17 cellular contexts compared by ENCODE assay signal in the genomic region with DNA sequence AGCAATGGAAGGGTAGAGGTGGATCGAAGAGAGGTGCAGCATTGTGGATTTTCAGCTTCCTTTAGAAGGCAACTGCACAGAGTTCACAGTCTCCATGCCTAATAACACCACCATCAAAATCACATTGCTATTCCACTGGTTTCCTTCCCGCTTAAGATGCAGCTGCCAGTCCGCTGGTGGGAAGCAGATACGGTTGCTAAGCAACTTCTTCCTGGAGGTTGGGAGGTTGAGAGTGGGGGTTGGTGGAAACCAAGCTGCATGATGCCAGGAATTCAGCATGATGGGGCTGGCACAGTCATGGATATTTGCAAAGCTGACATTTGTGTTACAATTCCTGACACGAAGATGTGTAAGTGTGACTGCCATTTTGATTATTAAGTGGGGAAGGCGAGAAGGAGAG.
DNase-seq lines count a peak whose midpoint lies in the region; ATAC-seq and TF ChIP-seq lines count a peak whose summit lies in the region.
"Had no signal": no experiment of that assay in that cellular context is flagged by ENCODE, and none has a peak within 500 bp of the region (broad histone marks: within the 10 kb centered on the region; RNA-seq: fewer than 3 reads in every experiment).

No MANE protein-coding gene starts in this region.

- H3K4me1 ChIP-seq in iPS-20b (ENCODE audit: insufficient read depth, low read length), result peaks cover 8% of the 10 kb centered on the region

- H3K9ac ChIP-seq in iPS-20b (ENCODE audit: low read depth, low read length), result no peak overlapping the region

- in situ Hi-C loops in GM13977 (cut with MboI; ENCODE audit: low pct_unique_long_range_greater_than_20kb, low sequenced_read_pairs, unreplicated experiment), result no loop called here

- no peak for TF ChIP-seq CTCF in GM13977 (IDR thresholded peaks at IDR 0.05; ENCODE audit: extremely low read depth, insufficient read depth, missing control alignments)

- no peaks in the 10 kb centered on the region for H3K9me3 ChIP-seq in iPS-20b (ENCODE audit: insufficient read depth, low read depth, low read length)
- H3K9me3 ChIP-seq: heart left ventricle had no signal

- DNase-seq in DMS153 treated with DMSO at 0.1 percent for 48 hours (lab: John Stamatoyannopoulos, UW; ENCODE audit: unreplicated experiment) (peak; percentile 12), NCI-H1417 treated with DMSO at 0.1 percent for 48 hours (lab: John Stamatoyannopoulos, UW) (peak; percentile 4), astrocyte of the hippocampus (ENCODE audit: low read depth, low spot score) (peak; percentile 28), GM13977 (ENCODE audit: low spot score) (no peak), kidney glomerular epithelial cell (lab: John Stamatoyannopoulos, UW) (no peak)
- no peak for DNase-seq in activated CD8-positive, alpha-beta memory T cell treated with anti-CD3 and anti-CD28 coated beads, Interleukin-2, amount 50 U/mL, for 4 hours
- DNase-seq: activated CD4-positive, alpha-beta T cell treated with anti-CD3 and anti-CD28 coated beads, Interleukin-2, amount 50 U/mL, for 48 hours; activated T-cell treated with anti-CD3 and anti-CD28 coated beads, Interleukin-2, amount 50 U/mL, for 48 hours; AML-193; cerebellar nuclear complex; heart left ventricle; midbrain; NCI-H345; occipital lobe; stimulated activated CD4-positive, alpha-beta T cell treated with anti-CD3 and anti-CD28 coated beads, Interleukin-4, amount 100 ng/mL, for 24 hours had no signal

- ATAC-seq in HG03280 (IDR thresholded peaks at IDR 0.05; ENCODE audit: unreplicated experiment), result no peak

- peak overlapping the region; percentile 23; the same call in 1 of the 2 replicates for H3K4me3 ChIP-seq in iPS-20b (ENCODE audit: low read length)
- H3K4me3 ChIP-seq: heart left ventricle had no signal

- H3K27me3 ChIP-seq in iPS-20b (ENCODE audit: insufficient read depth, low read length), result no peaks in the 10 kb centered on the region
- H3K27me3 ChIP-seq: heart left ventricle had no signal

- peak overlapping the region; percentile 8 for H3K27ac ChIP-seq in iPS-20b (ENCODE audit: low read length)
- H3K27ac ChIP-seq: heart left ventricle had no signal

- peaks cover 65% of the 10 kb centered on the region for H3K36me3 ChIP-seq in iPS-20b (ENCODE audit: insufficient read depth, low read depth, low read length)
- H3K36me3 ChIP-seq: heart left ventricle had no signal

Comparison
In these comparisons a context has a peak if more than half of its experiments do, and no peak if none do; other contexts are left out.
1. DNase-seq: peak in DMS153 treated with DMSO at 0.1 percent for 48 hours (single experiment), NCI-H1417 treated with DMSO at 0.1 percent for 48 hours (single experiment) and astrocyte of the hippocampus (single experiment); none in activated CD8-positive, alpha-beta memory T cell treated with anti-CD3 and anti-CD28 coated beads, Interleukin-2, amount 50 U/mL, for 4 hours (single experiment), GM13977 (single experiment) and kidney glomerular epithelial cell (single experiment).